11 cellular contexts compared by ENCODE assay signal in genomic region chr2:63819765-63820717, GRCh38. TPM values are rescaled to one million over a fixed set of nuclear protein-coding genes. Genes with fewer than 3 reads are reported as not detected.
DNase-seq lines count a peak whose midpoint lies in the region; ATAC-seq and TF ChIP-seq lines count a peak whose summit lies in the region.
"Had no signal": no experiment of that assay in that cellular context is flagged by ENCODE, and none has a peak within 500 bp of the region (broad histone marks: within the 10 kb centered on the region; RNA-seq: fewer than 3 reads in every experiment).

No MANE protein-coding gene starts in this region.

- H3K9ac ChIP-seq in HUES48 (ENCODE audit: low read depth, low read length), result no peak overlapping the region
- peak overlapping the region; percentile 25 for H3K9ac ChIP-seq in SK-N-MC (ENCODE audit: insufficient read length)

- TF ChIP-seq POLR2A in sigmoid colon (IDR thresholded peaks at IDR 0.05), result no peak

- no peaks in the 10 kb centered on the region for H3K36me3 ChIP-seq in HUES48 (ENCODE audit: control insufficient read depth, insufficient read depth, low read length)
- no peaks in the 10 kb centered on the region for H3K36me3 ChIP-seq in SK-N-MC (ENCODE audit: insufficient read depth, low read length)
- H3K36me3 ChIP-seq in sigmoid colon, result no peaks in the 10 kb centered on the region
- no peaks in the 10 kb centered on the region for H3K36me3 ChIP-seq in BE2C

- WGBS in right cardiac atrium, result 46% methylated on average over 6 of the region's 6 CpGs
- 70% methylated on average over 6 of the region's 6 CpGs for WGBS in sigmoid colon, 2 donors

- H3K4me1 ChIP-seq in HUES48 (ENCODE audit: control insufficient read depth, insufficient read depth, low read length) (peaks cover 20% of the 10 kb centered on the region), right cardiac atrium (ENCODE audit: control insufficient read depth, insufficient read depth, low read length) (peaks cover 4% of the 10 kb centered on the region), sigmoid colon (no peaks in the 10 kb centered on the region), BE2C (no peaks in the 10 kb centered on the region)

- H3K27me3 ChIP-seq in HUES48 (ENCODE audit: control insufficient read depth, insufficient read depth, low read length) (no peaks in the 10 kb centered on the region), right cardiac atrium (ENCODE audit: control insufficient read depth, insufficient read depth) (no peaks in the 10 kb centered on the region), sigmoid colon (no peaks in the 10 kb centered on the region), BE2C (no peaks in the 10 kb centered on the region)

- H3K27ac ChIP-seq in HUES48 (ENCODE audit: low read depth, low read length) (peak overlapping the region; percentile 0), SK-N-MC (no peak overlapping the region), right cardiac atrium (ENCODE audit: low read length) (peak overlapping the region; percentile 80), sigmoid colon (peak overlapping the region in 3 of 4 donors; percentile 43 to 58 (median 48))

- intact Hi-C loops in right cardiac atrium (cut with DNase I) (no loop called here), sigmoid colon (cut with DNase I) (no loop called here)

- no peak for TF ChIP-seq EP300 in sigmoid colon (IDR thresholded peaks at IDR 0.05)

- H3K4me3 ChIP-seq in HUES48 (ENCODE audit: low read depth, low read length) (no peak overlapping the region), SK-N-MC (no peak overlapping the region), right cardiac atrium (ENCODE audit: low read length) (no peak overlapping the region), sigmoid colon (no peak overlapping the region), BE2C (ENCODE audit: low read depth, low read length) (no peak overlapping the region)

- ATAC-seq in right cardiac atrium, result peak; percentile 89 to 90
- ATAC-seq in GM19023 (IDR thresholded peaks at IDR 0.05; ENCODE audit: unreplicated experiment), result no peak
- no peak for ATAC-seq in GM19397 (IDR thresholded peaks at IDR 0.05; ENCODE audit: unreplicated experiment)

- no peaks in the 10 kb centered on the region for H3K9me3 ChIP-seq in HUES48 (ENCODE audit: control insufficient read depth, insufficient read depth, low read length)
- H3K9me3 ChIP-seq in SK-N-MC (ENCODE audit: low read depth, low read length), result no peaks in the 10 kb centered on the region
- H3K9me3 ChIP-seq in right cardiac atrium (ENCODE audit: control insufficient read depth, low read length), result no peaks in the 10 kb centered on the region
- no peaks in the 10 kb centered on the region for H3K9me3 ChIP-seq in sigmoid colon
- H3K9me3 ChIP-seq in BE2C, result no peaks in the 10 kb centered on the region

- DNase-seq in SK-N-MC (ENCODE audit: low read depth, low spot score) (no peak), right cardiac atrium (peak in 2 of 3 donors; percentile 51 to 63), sigmoid colon (peak; percentile 89), T-helper 2 cell (no peak), BE2C (no peak)
- DNase-seq: activated CD4-positive, alpha-beta T cell treated with anti-CD3 and anti-CD28 coated beads, Interleukin-2, amount 50 U/mL, for 1 hour; MM.1S; stimulated activated CD4-positive, alpha-beta T cell treated with anti-CD3 and anti-CD28 coated beads, Interleukin-2, amount 100 ng/mL, for 24 hours had no signal

- TF ChIP-seq CTCF in sigmoid colon (IDR thresholded peaks at IDR 0.05) (no peak), BE2C (IDR thresholded peaks at IDR 0.05; ENCODE audit: low read depth, low read length) (no peak)

RNA-seq across cellular contexts. Expression of gene UGP2, which starts 21.7 kb away (rescaled TPM):
- total RNA-seq in right cardiac atrium (100 to 1,000 TPM; 225 to 276 (median 273) TPM), sigmoid colon (100 to 1,000 TPM; 132 to 196 (median 149) TPM)
- polyA plus RNA-seq in right cardiac atrium (210 TPM), sigmoid colon (100 to 1,000 TPM; 195 to 809 (median 459) TPM)
- 13.0 TPM for polyA plus RNA-seq in BE2C (2012; ENCODE audit: insufficient read depth, insufficient read length, low read depth)

Comparison
In these comparisons a context has a peak if more than half of its experiments do, and no peak if none do; other contexts are left out.
1. DNase-seq: peak in right cardiac atrium (2 of 3) and sigmoid colon (single experiment); none in SK-N-MC (single experiment), T-helper 2 cell (0 of 5) and BE2C (single experiment).
2. ATAC-seq: peak in right cardiac atrium (2 of 2); none in GM19023 (single experiment) and GM19397 (single experiment).